ENCODE assay signal across 1 cellular context in genomic region chr22:32752326-32752725, GRCh38.
TF ChIP-seq lines count a peak whose summit lies in the region.

No MANE protein-coding gene starts in this region.

TF ChIP-seq in IMR-90, 13 proteins besides CTCF, POLR2A, EP300 and RAD21:
- TF ChIP-seq CHD1 (IDR thresholded peaks at IDR 0.05; ENCODE audit: low read depth, low read length) (no peak), MAZ (IDR thresholded peaks at IDR 0.05; ENCODE audit: borderline replicate concordance, low read depth, low read length) (no peak), USF2 (IDR thresholded peaks at IDR 0.05; ENCODE audit: low read depth, low read length) (no peak)
